In the genomic region with DNA sequence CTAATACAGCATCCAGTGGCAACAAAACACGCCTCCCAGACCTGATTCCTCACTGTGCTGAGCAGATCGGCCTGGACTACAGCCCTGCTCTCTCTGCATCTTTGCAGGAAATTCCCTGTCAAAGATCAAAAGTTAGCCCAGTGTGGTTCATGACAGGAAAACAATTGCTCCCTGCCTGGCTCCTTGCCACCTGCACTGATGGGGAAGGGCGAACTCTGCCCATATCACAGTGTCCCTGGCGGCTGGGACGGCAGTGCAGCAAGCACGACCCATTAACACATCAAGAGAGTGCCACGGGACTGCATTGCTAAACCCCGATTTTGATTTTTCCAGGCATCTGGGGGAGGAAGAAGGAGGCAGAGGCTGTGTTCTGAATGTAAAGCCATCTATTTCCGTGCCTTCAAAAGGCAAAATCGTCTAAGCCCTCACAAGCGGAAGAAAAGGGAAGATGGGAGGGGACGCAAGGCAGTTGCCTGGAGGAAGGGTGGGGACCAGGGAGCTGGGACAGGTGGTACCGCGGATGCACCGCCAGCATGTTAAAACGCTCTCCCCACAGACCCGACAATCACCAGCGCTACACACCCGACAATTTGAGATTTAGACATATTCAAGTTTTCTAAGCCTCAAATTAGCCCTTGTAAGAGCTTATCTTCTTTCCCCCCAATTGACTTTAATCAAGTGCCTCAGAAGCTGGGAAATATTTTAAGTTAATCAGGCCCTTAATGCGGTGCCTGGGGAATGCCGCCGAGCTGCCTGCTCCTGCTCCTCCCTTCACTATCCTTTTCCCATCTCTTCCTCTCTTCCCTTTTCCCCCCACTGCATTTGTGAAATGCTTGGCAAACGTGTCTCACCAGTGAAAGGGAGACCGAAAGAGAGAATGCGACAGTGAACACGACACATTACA, we compare ENCODE assay signal across 1 cellular context.
TF ChIP-seq lines count a peak whose summit lies in the region.

No MANE protein-coding gene starts in this region.

TF ChIP-seq in HepG2, 621 proteins besides CTCF, POLR2A, EP300 and RAD21 (continued from another document):
- TF ChIP-seq, protein P1, sequence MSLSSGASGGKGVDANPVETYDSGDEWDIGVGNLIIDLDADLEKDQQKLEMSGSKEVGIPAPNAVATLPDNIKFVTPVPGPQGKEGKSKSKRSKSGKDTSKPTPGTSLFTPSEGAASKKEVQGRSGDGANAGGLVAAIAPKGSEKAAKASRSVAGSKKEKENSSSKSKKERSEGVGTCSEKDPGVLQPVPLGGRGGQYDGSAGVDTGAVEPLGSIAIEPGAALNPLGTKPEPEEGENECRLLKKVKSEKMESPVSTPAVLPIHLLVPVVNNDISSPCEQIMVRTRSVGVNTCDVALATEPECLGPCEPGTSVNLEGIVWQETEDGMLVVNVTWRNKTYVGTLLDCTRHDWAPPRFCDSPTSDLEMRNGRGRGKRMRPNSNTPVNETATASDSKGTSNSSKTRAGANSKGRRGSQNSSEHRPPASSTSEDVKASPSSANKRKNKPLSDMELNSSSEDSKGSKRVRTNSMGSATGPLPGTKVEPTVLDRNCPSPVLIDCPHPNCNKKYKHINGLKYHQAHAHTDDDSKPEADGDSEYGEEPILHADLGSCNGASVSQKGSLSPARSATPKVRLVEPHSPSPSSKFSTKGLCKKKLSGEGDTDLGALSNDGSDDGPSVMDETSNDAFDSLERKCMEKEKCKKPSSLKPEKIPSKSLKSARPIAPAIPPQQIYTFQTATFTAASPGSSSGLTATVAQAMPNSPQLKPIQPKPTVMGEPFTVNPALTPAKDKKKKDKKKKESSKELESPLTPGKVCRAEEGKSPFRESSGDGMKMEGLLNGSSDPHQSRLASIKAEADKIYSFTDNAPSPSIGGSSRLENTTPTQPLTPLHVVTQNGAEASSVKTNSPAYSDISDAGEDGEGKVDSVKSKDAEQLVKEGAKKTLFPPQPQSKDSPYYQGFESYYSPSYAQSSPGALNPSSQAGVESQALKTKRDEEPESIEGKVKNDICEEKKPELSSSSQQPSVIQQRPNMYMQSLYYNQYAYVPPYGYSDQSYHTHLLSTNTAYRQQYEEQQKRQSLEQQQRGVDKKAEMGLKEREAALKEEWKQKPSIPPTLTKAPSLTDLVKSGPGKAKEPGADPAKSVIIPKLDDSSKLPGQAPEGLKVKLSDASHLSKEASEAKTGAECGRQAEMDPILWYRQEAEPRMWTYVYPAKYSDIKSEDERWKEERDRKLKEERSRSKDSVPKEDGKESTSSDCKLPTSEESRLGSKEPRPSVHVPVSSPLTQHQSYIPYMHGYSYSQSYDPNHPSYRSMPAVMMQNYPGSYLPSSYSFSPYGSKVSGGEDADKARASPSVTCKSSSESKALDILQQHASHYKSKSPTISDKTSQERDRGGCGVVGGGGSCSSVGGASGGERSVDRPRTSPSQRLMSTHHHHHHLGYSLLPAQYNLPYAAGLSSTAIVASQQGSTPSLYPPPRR (CRISPR knock-in tag; IDR thresholded peaks at IDR 0.05; ENCODE audit: borderline replicate concordance), result no peak
- peak; percentile 48; the same call in 1 of the 2 replicates for TF ChIP-seq EZH2 (conservative IDR thresholded peaks at IDR 0.05; ENCODE audit: low read depth, low read length)
- TF ChIP-seq TAF1 (CRISPR knock-in tag; IDR thresholded peaks at IDR 0.05), result no peak
- TF ChIP-seq, protein P2, sequence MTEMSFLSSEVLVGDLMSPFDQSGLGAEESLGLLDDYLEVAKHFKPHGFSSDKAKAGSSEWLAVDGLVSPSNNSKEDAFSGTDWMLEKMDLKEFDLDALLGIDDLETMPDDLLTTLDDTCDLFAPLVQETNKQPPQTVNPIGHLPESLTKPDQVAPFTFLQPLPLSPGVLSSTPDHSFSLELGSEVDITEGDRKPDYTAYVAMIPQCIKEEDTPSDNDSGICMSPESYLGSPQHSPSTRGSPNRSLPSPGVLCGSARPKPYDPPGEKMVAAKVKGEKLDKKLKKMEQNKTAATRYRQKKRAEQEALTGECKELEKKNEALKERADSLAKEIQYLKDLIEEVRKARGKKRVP (CRISPR knock-in tag; IDR thresholded peaks at IDR 0.05), result no peak
TF ChIP-seq in HepG2: peak in this region for 1.
